In the genomic region with DNA sequence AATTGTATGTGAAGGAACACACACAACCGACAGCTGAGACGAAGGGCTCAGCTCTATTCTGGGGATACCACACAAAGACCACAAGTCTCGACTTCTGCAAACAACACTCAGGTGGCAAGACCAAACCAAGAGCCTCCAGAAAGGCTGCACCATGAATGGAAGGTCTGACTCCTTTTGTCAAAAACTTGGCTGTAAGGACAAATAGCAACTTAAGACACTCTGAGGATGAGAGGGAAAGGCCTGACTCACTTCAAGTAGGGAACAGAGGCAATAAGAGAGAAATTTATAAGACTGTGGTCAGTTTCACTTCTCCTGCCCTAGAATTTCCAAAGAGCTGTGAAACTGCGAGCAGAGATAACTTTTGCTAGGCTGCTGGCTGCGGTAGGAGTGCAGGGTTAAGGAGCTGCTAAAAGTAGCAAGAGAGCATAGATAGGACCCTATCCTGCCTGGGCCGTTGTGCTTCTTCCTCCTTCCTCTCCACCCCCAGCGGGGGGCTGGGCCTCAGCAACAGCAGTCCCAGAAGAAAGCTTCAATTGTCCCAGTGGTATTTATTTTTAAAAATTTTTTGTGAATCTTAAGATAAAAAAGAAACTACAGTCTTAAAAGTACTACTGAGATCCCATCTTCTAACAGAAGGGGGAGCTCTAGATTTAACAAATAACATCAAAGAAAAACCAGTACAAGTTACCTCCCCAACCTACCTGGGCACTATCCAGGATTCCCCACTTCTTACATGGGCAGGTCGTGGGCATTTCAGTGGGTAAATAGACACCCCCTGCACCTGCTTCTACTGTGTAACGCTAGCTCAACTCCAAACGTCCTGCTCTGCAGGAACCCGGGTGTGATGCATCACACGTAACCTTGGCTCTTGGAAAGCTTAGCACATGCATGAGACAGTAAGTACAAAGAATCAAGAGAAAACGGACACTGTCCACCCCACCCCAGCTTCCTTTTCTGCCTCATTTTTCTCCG, we compare ENCODE assay signal across 8 cellular contexts.
A peak's percentile ranks its signal among the peaks of the same experiment; 100 is the strongest.
DNase-seq lines count a peak whose midpoint lies in the region; ATAC-seq, FAIRE-seq and TF ChIP-seq lines count a peak whose summit lies in the region.

No MANE protein-coding gene starts in this region.

- TF ChIP-seq CTCF in foreskin keratinocyte (conservative IDR thresholded peaks at IDR 0.05) (peak; percentile 78), osteoblast (IDR thresholded peaks at IDR 0.05; ENCODE audit: extremely low read depth, low read depth, low read length) (peak; percentile 73)

- no peak overlapping the region for H2AFZ ChIP-seq in osteoblast (ENCODE audit: low read length)

- H3K9me3 ChIP-seq in osteoblast (ENCODE audit: low read depth, low read length): no peaks in the 10 kb centered on the region

- H3K4me3 ChIP-seq in osteoblast (ENCODE audit: insufficient read depth, low read length): peak overlapping the region; percentile 2

- H3K36me3 ChIP-seq in osteoblast (ENCODE audit: insufficient read depth, low read length): peaks cover 12% of the 10 kb centered on the region

- H3K4me2 ChIP-seq in osteoblast (ENCODE audit: insufficient read depth, low read length): peak overlapping the region; percentile 71

- DNase-seq in C1 segment of cervical spinal cord (lab: John Stamatoyannopoulos, UW) (peak in 9 of 14 donors; percentile 19 to 59 (median 44)), GM18507 (ENCODE audit: extremely low spot score, insufficient read length, low read depth) (peak; percentile 12), NCI-H2171 (lab: John Stamatoyannopoulos, UW) (peak; percentile 39), foreskin keratinocyte (peak; percentile 13 to 46), osteoblast (ENCODE audit: insufficient read length, low spot score, missing footprints) (peak; percentile 56), NCI-H226 (no peak)
- DNase-seq in activated CD4-positive, alpha-beta T cell treated with anti-CD3 and anti-CD28 coated beads, Interleukin-2, amount 50 U/mL, for 48 hours: peak; percentile 23 to 42

- ATAC-seq in HG02981 (IDR thresholded peaks at IDR 0.05; ENCODE audit: unreplicated experiment) (peak; percentile 70), foreskin keratinocyte (no peak)

- H3K4me1 ChIP-seq in foreskin keratinocyte: no peaks in the 10 kb centered on the region
- H3K4me1 ChIP-seq in osteoblast (ENCODE audit: insufficient read depth, low read length): peaks cover 25% of the 10 kb centered on the region

- FAIRE-seq in GM18507 (lab: Jason Lieb, UNC): peak; percentile 95

- H4K20me1 ChIP-seq in osteoblast (ENCODE audit: insufficient read depth, low read length): peaks cover 19% of the 10 kb centered on the region

- no peak overlapping the region for H3K27ac ChIP-seq in foreskin keratinocyte
- H3K27ac ChIP-seq in osteoblast (ENCODE audit: low read depth, low read length): peak overlapping the region; percentile 62

- H3K27me3 ChIP-seq in foreskin keratinocyte (no peaks in the 10 kb centered on the region), osteoblast (ENCODE audit: insufficient read depth, low read length) (no peaks in the 10 kb centered on the region)

- H3K79me2 ChIP-seq in osteoblast (ENCODE audit: insufficient read depth, low read length): peaks cover 36% of the 10 kb centered on the region
